ENCODE assay signal across 8 cellular contexts in genomic region chr1:241356519-241357365, GRCh38. TPM values are rescaled to one million over a fixed set of nuclear protein-coding genes. Genes with fewer than 3 reads are reported as not detected.
DNase-seq lines count a peak whose midpoint lies in the region; ATAC-seq and TF ChIP-seq lines count a peak whose summit lies in the region.

RGS7 (minus strand) TSS chr1:241357205.

- H3K56ac ChIP-seq in mesendoderm (ENCODE audit: low read length), result peak within 1 kb of the TSS; percentile 78

- H3K4me3 ChIP-seq in SU-DHL-6 (ENCODE audit: insufficient read depth, low read length, poor library complexity, severe bottlenecking) (peak within 1 kb of the TSS; percentile 18), epithelial cell of proximal tubule (ENCODE audit: low read depth, low read length) (peak within 1 kb of the TSS; percentile 55), mesendoderm (ENCODE audit: low read length) (peak within 1 kb of the TSS; percentile 30), tibial artery (peak within 1 kb of the TSS; percentile 44 to 54)

- H3K23ac ChIP-seq in mesendoderm (ENCODE audit: low read length), result no peak within 1 kb of the TSS

- no peaks in the 10 kb centered on the region for H3F3A ChIP-seq in SU-DHL-6 (ENCODE audit: insufficient read depth)

- no peak within 1 kb of the TSS for H3K4ac ChIP-seq in mesendoderm (ENCODE audit: low read depth, low read length)

- H2AFZ ChIP-seq in SU-DHL-6 (ENCODE audit: low read depth, low read length, severe bottlenecking), result no peak within 1 kb of the TSS

- no peak within 1 kb of the TSS for H2AK5ac ChIP-seq in mesendoderm (ENCODE audit: low read length)

- H3K27me3 ChIP-seq in SU-DHL-6 (ENCODE audit: low read length) (no peaks in the 10 kb centered on the region), mesendoderm (ENCODE audit: insufficient read depth, low read length, poor library complexity) (peaks cover 3% of the 10 kb centered on the region), tibial artery (peaks cover 0 to 21% of the 10 kb centered on the region in 2 donors)

- intact Hi-C loops in tibial artery (cut with DNase I; ENCODE audit: low total_unique reads), result no loop called here

- no peak within 1 kb of the TSS for H2BK120ac ChIP-seq in mesendoderm (ENCODE audit: low read depth, low read length)

- H4K5ac ChIP-seq in mesendoderm (ENCODE audit: low read length), result no peak within 1 kb of the TSS

- H3K9me2 ChIP-seq in SU-DHL-6 (replicated peaks; ENCODE audit: insufficient read depth, low read length), result no peaks in the 10 kb centered on the region

- no peak within 1 kb of the TSS for H3K27ac ChIP-seq in SU-DHL-6 (ENCODE audit: low read depth, low read length)
- H3K27ac ChIP-seq in mesendoderm (ENCODE audit: low read depth, low read length), result no peak within 1 kb of the TSS
- no peak within 1 kb of the TSS for H3K27ac ChIP-seq in tibial artery

- no peak for TF ChIP-seq CTCF in SU-DHL-6 (IDR thresholded peaks at IDR 0.05; ENCODE audit: insufficient read depth, low read length, poor library complexity, severe bottlenecking)
- TF ChIP-seq CTCF in epithelial cell of proximal tubule (conservative IDR thresholded peaks at IDR 0.05; ENCODE audit: low read depth, low read length), result no peak
- no peak for TF ChIP-seq CTCF in tibial artery (IDR thresholded peaks at IDR 0.05)

- H3K36me3 ChIP-seq in SU-DHL-6 (ENCODE audit: low read length) (no peaks in the 10 kb centered on the region), mesendoderm (ENCODE audit: control insufficient read depth, insufficient read depth, low read length) (no peaks in the 10 kb centered on the region), tibial artery (no peaks in the 10 kb centered on the region)

- H2BK15ac ChIP-seq in mesendoderm (replicated peaks; ENCODE audit: low read depth), result no peak within 1 kb of the TSS

- H4K20me1 ChIP-seq in SU-DHL-6 (ENCODE audit: low read depth, low read length), result no peaks in the 10 kb centered on the region

- DNase-seq in EH (ENCODE audit: low read depth), result peak; percentile 72
- DNase-seq in HuH-7.5 (ENCODE audit: low spot score), result peak; percentile 55
- no peak for DNase-seq in epithelial cell of proximal tubule (ENCODE audit: low read depth)
- peak; percentile 73 for DNase-seq in mesendoderm
- DNase-seq in tibial artery, result no peak
- DNase-seq in GDM1 (lab: John Stamatoyannopoulos, UW), result no peak

- no peak within 1 kb of the TSS for H3K9ac ChIP-seq in SU-DHL-6 (ENCODE audit: low read length)
- peak within 1 kb of the TSS; percentile 61 for H3K9ac ChIP-seq in mesendoderm (ENCODE audit: low read length)

- H3K4me2 ChIP-seq in SU-DHL-6 (ENCODE audit: low read depth, low read length, poor library complexity, severe bottlenecking) (peak within 1 kb of the TSS; percentile 24), mesendoderm (ENCODE audit: low read length) (peak within 1 kb of the TSS; percentile 71)

- H3K79me2 ChIP-seq in SU-DHL-6 (ENCODE audit: insufficient read depth, low read length) (no peaks in the 10 kb centered on the region), mesendoderm (ENCODE audit: control insufficient read depth, insufficient read depth, low read length) (no peaks in the 10 kb centered on the region)

- H3K18ac ChIP-seq in mesendoderm (ENCODE audit: low read length), result no peak within 1 kb of the TSS

- H4K8ac ChIP-seq in mesendoderm (ENCODE audit: low read depth, low read length), result no peak within 1 kb of the TSS

- no peak within 1 kb of the TSS for H2BK5ac ChIP-seq in mesendoderm (ENCODE audit: low read length)

- no peaks in the 10 kb centered on the region for H3K79me1 ChIP-seq in mesendoderm (ENCODE audit: low read length)

- H3K9me3 ChIP-seq in SU-DHL-6 (ENCODE audit: insufficient read depth, low read length), result no peaks in the 10 kb centered on the region
- no peaks in the 10 kb centered on the region for H3K9me3 ChIP-seq in tibial artery

- no CpG with 5 or more reads among the region's 105 CpGs for WGBS in mesendoderm (ENCODE audit: extremely low coverage, insufficient coverage, low lambda C conversion rate)

- peak; percentile 72 for ATAC-seq in GM21528 (IDR thresholded peaks at IDR 0.05; ENCODE audit: low FRiP score, unreplicated experiment)

- H3K4me1 ChIP-seq in mesendoderm (ENCODE audit: control insufficient read depth, low read depth, low read length) (no peaks in the 10 kb centered on the region), tibial artery (peaks cover 0 to 14% (median 7%) of the 10 kb centered on the region in 4 donors)

RNA-seq across cellular contexts. Expression of gene RGS7, which starts in this region (rescaled TPM):
- 0.06 and 0.51 TPM in 2 replicates for total RNA-seq in epithelial cell of proximal tubule
- 1.4 TPM for polyA plus RNA-seq in mesendoderm (2013, experiment 1 of 2)
- polyA plus RNA-seq in mesendoderm (2013, experiment 2 of 2), result 1.4 TPM

Comparison
In these comparisons a context has a peak if more than half of its experiments do, and no peak if none do; other contexts are left out.
1. DNase-seq: peak in EH (single experiment), HuH-7.5 (single experiment) and mesendoderm (single experiment); none in epithelial cell of proximal tubule (single experiment), tibial artery (0 of 2) and GDM1 (single experiment).
2. Peak in every context shown above with its lines, with median percentiles within 50 percentile points of each other: H3K4me3 ChIP-seq.